ENCODE assay signal across 15 cellular contexts in genomic region chr12:7872565-7873304, GRCh38. TPM values are rescaled to one million over a fixed set of nuclear protein-coding genes. Genes with fewer than 3 reads are reported as not detected.
A peak's percentile ranks its signal among the peaks of the same experiment; 100 is the strongest.
DNase-seq lines count a peak whose midpoint lies in the region; ATAC-seq and TF ChIP-seq lines count a peak whose summit lies in the region.
"Had no signal": no experiment of that assay in that cellular context is flagged by ENCODE, and none has a peak within 500 bp of the region (broad histone marks: within the 10 kb centered on the region; RNA-seq: fewer than 3 reads in every experiment).

Gene SLC2A14 (minus strand): TSS chr12:7872915. CDS start chr12:7869880, 3,035 bp downstream.

- no peaks in the 10 kb centered on the region for H3K36me3 Mint-ChIP-seq in GM23338 (ENCODE audit: low read depth)
- H3K36me3 Mint-ChIP-seq: activated naive CD4-positive, alpha-beta T cell treated with anti-CD3 and anti-CD28 coated beads, Interleukin-2, amount 50 U/mL, for 72 hours had no signal

- intact Hi-C loops in dorsolateral prefrontal cortex (cut with DNase I), result no loop called here

- H3K56ac ChIP-seq in mesendoderm (ENCODE audit: low read length), result no peak within 1 kb of the TSS

- peaks cover 3% of the 10 kb centered on the region; the same call in 1 of the 3 replicates for H3K4me1 Mint-ChIP-seq in GM23338

- peak within 1 kb of the TSS; percentile 83 for H3K4me2 ChIP-seq in GM23338
- no peak within 1 kb of the TSS for H3K4me2 ChIP-seq in mesendoderm (ENCODE audit: low read length)
- H3K4me2 ChIP-seq: BLaER1 had no signal

- H3K79me1 ChIP-seq in mesendoderm (ENCODE audit: low read length), result no peaks in the 10 kb centered on the region

- H3K9me3 Mint-ChIP-seq in GM23338, result 0 out of 3 replicates have a peak, but pooled peaks cover 2% of the 10 kb centered on the region
- H3K9me3 Mint-ChIP-seq: activated naive CD4-positive, alpha-beta T cell treated with anti-CD3 and anti-CD28 coated beads, Interleukin-2, amount 50 U/mL, for 72 hours had no signal

- no peak within 1 kb of the TSS for H3K23ac ChIP-seq in mesendoderm (ENCODE audit: low read length)

- H3F3A ChIP-seq in GM23338 (replicated peaks; ENCODE audit: low read depth), result 0 out of 2 replicates have a peak, but pooled peaks cover 7% of the 10 kb centered on the region

- no peak within 1 kb of the TSS for H2BK5ac ChIP-seq in mesendoderm (ENCODE audit: low read length)

- no peak within 1 kb of the TSS for H3K27ac Mint-ChIP-seq in GM23338
- H3K27ac Mint-ChIP-seq: activated naive CD4-positive, alpha-beta T cell treated with anti-CD3 and anti-CD28 coated beads, Interleukin-2, amount 50 U/mL, for 72 hours had no signal

- no peak within 1 kb of the TSS; the same call in 2 of the 3 replicates for H3K4me3 Mint-ChIP-seq in GM23338

- H3K18ac ChIP-seq in mesendoderm (ENCODE audit: low read length), result peak within 1 kb of the TSS; percentile 40

- TF ChIP-seq CTCF in GM23338 (conservative IDR thresholded peaks at IDR 0.05; ENCODE audit: low read depth in 2 of 2), result no peak; a peak in 1 of 4 replicates
- TF ChIP-seq CTCF in dorsolateral prefrontal cortex (IDR thresholded peaks at IDR 0.05 in 54 of 56, conservative IDR thresholded peaks at IDR 0.05 in 2 of 56; ENCODE audit: low read depth in 1 of 56, partially characterized antibody in 56 of 56), result no peak

- H2AFZ ChIP-seq in ACC112 (ENCODE audit: low read length, unreplicated experiment) (peak within 1 kb of the TSS; percentile 46), GM23338 (peak within 1 kb of the TSS; percentile 93)

- no peak within 1 kb of the TSS for H2BK120ac ChIP-seq in mesendoderm (ENCODE audit: low read depth, low read length)

- H3K9ac ChIP-seq in mesendoderm (ENCODE audit: low read length), result no peak within 1 kb of the TSS
- H3K9ac ChIP-seq: BLaER1 had no signal

- peaks cover 11% of the 10 kb centered on the region for H3K27me3 Mint-ChIP-seq in GM23338 (ENCODE audit: insufficient read depth, low read depth, poor library complexity)

- H3K27ac ChIP-seq in ACC112 (ENCODE audit: low read depth, low read length), result no peak within 1 kb of the TSS
- H3K27ac ChIP-seq in GM23338 (ENCODE audit: low read depth), result peak within 1 kb of the TSS; percentile 84
- H3K27ac ChIP-seq in dorsolateral prefrontal cortex, result no peak within 1 kb of the TSS
- no peak within 1 kb of the TSS for H3K27ac ChIP-seq in mesendoderm (ENCODE audit: low read depth, low read length)
- H3K27ac ChIP-seq: BLaER1, pancreas, SJSA1 had no signal

- H3K4me1 ChIP-seq in ACC112 (ENCODE audit: control insufficient read depth, insufficient read depth, low read length, unreplicated experiment) (no peaks in the 10 kb centered on the region), GM23338 (ENCODE audit: insufficient read depth) (peaks cover 8% of the 10 kb centered on the region; the same call in 1 of the 2 replicates), mesendoderm (ENCODE audit: control insufficient read depth, low read depth, low read length) (peaks cover 2% of the 10 kb centered on the region)
- H3K4me1 ChIP-seq: SJSA1 had no signal

- H3K27me3 ChIP-seq in ACC112 (ENCODE audit: insufficient read depth, low read length) (peaks cover 33% of the 10 kb centered on the region), GM23338 (ENCODE audit: insufficient read depth) (no peaks in the 10 kb centered on the region), dorsolateral prefrontal cortex (peaks cover 0 to 29% (median 16%) of the 10 kb centered on the region in 45 donors), mesendoderm (ENCODE audit: insufficient read depth, low read length, poor library complexity) (no peaks in the 10 kb centered on the region)
- H3K27me3 ChIP-seq: BLaER1, pancreas, SJSA1 had no signal

- no CpG with 5 or more reads among the region's 63 CpGs for WGBS in mesendoderm (ENCODE audit: extremely low coverage, insufficient coverage, low lambda C conversion rate)

- H3K79me2 ChIP-seq in ACC112 (ENCODE audit: control insufficient read depth, insufficient read depth, low read length, unreplicated experiment) (no peaks in the 10 kb centered on the region), GM23338 (replicated peaks; ENCODE audit: insufficient read depth) (0 out of 2 replicates have a peak, but pooled peaks cover 5% of the 10 kb centered on the region), mesendoderm (ENCODE audit: control insufficient read depth, insufficient read depth, low read length) (no peaks in the 10 kb centered on the region)

- no peak within 1 kb of the TSS for H2BK15ac ChIP-seq in mesendoderm (replicated peaks; ENCODE audit: low read depth)

- 0 out of 2 replicates have a peak, but pooled peaks cover 7% of the 10 kb centered on the region for H3K9me2 ChIP-seq in GM23338 (ENCODE audit: insufficient read depth)

- H4K8ac ChIP-seq in mesendoderm (ENCODE audit: low read depth, low read length), result no peak within 1 kb of the TSS

- peak; percentile 82 for DNase-seq in GM23338 (ENCODE audit: low spot score)
- no peak for DNase-seq in dorsolateral prefrontal cortex
- peak; percentile 63 for DNase-seq in mesendoderm
- no peak for DNase-seq in NOMO-1 (lab: John Stamatoyannopoulos, UW; ENCODE audit: unreplicated experiment in 2 of 2)
- DNase-seq in NCI-H146 (lab: John Stamatoyannopoulos, UW), result no peak
- DNase-seq: HCEC 1CT had no signal

- no peak within 1 kb of the TSS for H3K4ac ChIP-seq in mesendoderm (ENCODE audit: low read depth, low read length)

- no peak within 1 kb of the TSS for H2AK5ac ChIP-seq in mesendoderm (ENCODE audit: low read length)

- H3K4me3 ChIP-seq in ACC112 (ENCODE audit: low read depth, low read length), result peak within 1 kb of the TSS; percentile 43
- peak within 1 kb of the TSS; percentile 72 for H3K4me3 ChIP-seq in GM23338
- peak within 1 kb of the TSS in 45 of 59 donors; percentile 8 to 55 (median 35) for H3K4me3 ChIP-seq in dorsolateral prefrontal cortex
- no peak within 1 kb of the TSS for H3K4me3 ChIP-seq in mesendoderm (ENCODE audit: low read length)
- H3K4me3 ChIP-seq: BLaER1, lung, pancreas, SJSA1 had no signal

- ATAC-seq in GM23338, result peak; percentile 77
- no peak for ATAC-seq in HG03039 (IDR thresholded peaks at IDR 0.05; ENCODE audit: unreplicated experiment)
- no peak for ATAC-seq in HG02870 (IDR thresholded peaks at IDR 0.05; ENCODE audit: unreplicated experiment)
- ATAC-seq: activated naive CD4-positive, alpha-beta T cell treated with anti-CD3 and anti-CD28 coated beads, Interleukin-2, amount 50 U/mL, for 72 hours; pancreas had no signal

- H3K36me3 ChIP-seq in ACC112 (ENCODE audit: insufficient read depth, low read length) (no peaks in the 10 kb centered on the region), GM23338 (ENCODE audit: insufficient read depth) (no peaks in the 10 kb centered on the region), mesendoderm (ENCODE audit: control insufficient read depth, insufficient read depth, low read length) (no peaks in the 10 kb centered on the region)
- H3K36me3 ChIP-seq: BLaER1, pancreas, SJSA1 had no signal

- H4K5ac ChIP-seq in mesendoderm (ENCODE audit: low read length), result no peak within 1 kb of the TSS

- no peaks in the 10 kb centered on the region for H4K20me1 ChIP-seq in GM23338 (replicated peaks; ENCODE audit: insufficient read depth)
- H4K20me1 ChIP-seq: BLaER1 had no signal

TF ChIP-seq in GM23338, 12 proteins besides CTCF, POLR2A, EP300 and RAD21:
- TF ChIP-seq REST (IDR thresholded peaks at IDR 0.05; ENCODE audit: unreplicated experiment), result no peak
- TF ChIP-seq ETS1 (IDR thresholded peaks at IDR 0.05), result no peak
- TF ChIP-seq STAT1 (IDR thresholded peaks at IDR 0.05; ENCODE audit: unreplicated experiment), result no peak
- TF ChIP-seq JUNB (IDR thresholded peaks at IDR 0.05; ENCODE audit: unreplicated experiment), result no peak
- TF ChIP-seq ZNF331 (CRISPR knock-in tag; IDR thresholded peaks at IDR 0.05; ENCODE audit: low read depth), result no peak
- TF ChIP-seq EZH2phosphoT487 (IDR thresholded peaks at IDR 0.05; ENCODE audit: unreplicated experiment), result no peak

RNA-seq across cellular contexts. Expression of gene SLC2A14, which starts in this region (rescaled TPM):
- 26.1 and 31.5 TPM in 2 replicates for total RNA-seq in GM23338 (2014; rRNA removed; shearing (Covaris generic))
- 6.7 and 6.8 TPM in 2 replicates for polyA plus RNA-seq in GM23338 (2016; fragmentation: Nextera tagmentation; extraction: Ambion mirVana)
- 1 to 10 TPM in 37 of 120 experiments, under 1 TPM in 42, not detected in 41; 0.18 to 7.4 (median 0.71) TPM for total RNA-seq in dorsolateral prefrontal cortex
- 10.5 TPM for polyA plus RNA-seq in mesendoderm (2013, experiment 1 of 2)
- polyA plus RNA-seq in mesendoderm (2013, experiment 2 of 2), result 9.8 TPM
- total RNA-seq: G401, SJSA1 had no signal

Comparison
In these comparisons a context has a peak if more than half of its experiments do, and no peak if none do; other contexts are left out.
1. DNase-seq: peak in GM23338 (single experiment) and mesendoderm (single experiment); none in dorsolateral prefrontal cortex (0 of 10), NOMO-1 (0 of 2) and NCI-H146 (single experiment).